In the genomic region with DNA sequence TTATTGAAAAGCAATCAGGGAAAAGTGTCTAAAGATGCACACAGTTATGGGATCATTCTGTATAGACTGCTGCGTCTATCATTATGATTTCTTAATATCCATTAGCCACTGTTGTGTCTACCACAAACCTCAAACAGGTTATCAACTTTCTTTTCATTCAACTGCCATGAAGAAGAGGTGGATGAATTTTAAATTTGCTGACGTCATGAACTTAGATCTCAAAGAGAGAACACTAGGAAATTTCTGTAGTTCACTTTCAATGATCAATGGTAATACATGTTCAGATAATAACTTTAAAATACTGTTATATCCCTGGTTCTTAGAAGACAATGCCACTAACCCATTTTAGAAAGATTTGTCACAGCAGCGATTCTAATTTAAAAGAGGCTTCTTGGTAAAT, we compare ENCODE assay signal across 27 cellular contexts. TPM values are rescaled to one million over a fixed set of nuclear protein-coding genes. Genes with fewer than 3 reads are reported as not detected.
"Had no signal": no experiment of that assay in that cellular context is flagged by ENCODE, and none has a peak within 500 bp of the region (broad histone marks: within the 10 kb centered on the region; RNA-seq: fewer than 3 reads in every experiment).

No MANE protein-coding gene starts in this region.

- H3K36me3 ChIP-seq: esophagus squamous epithelium, gastrocnemius medialis, heart right ventricle, left lung, lower lobe of right lung had no signal

- H3K36me3 Mint-ChIP-seq: mesothelial cell of epicardium; naive B cell; naive thymus-derived CD8-positive, alpha-beta T cell had no signal

- H3K27me3 Mint-ChIP-seq: dendritic cell treated with granulocyte-macrophage colony-stimulating factor and Interleukin-4, amounts not matched to agents 40 ng/mL and 50 ng/mL, for 4 days; effector memory CD8-positive, alpha-beta T cell; naive B cell had no signal

- H3K9me3 ChIP-seq: esophagus squamous epithelium, gastrocnemius medialis, heart right ventricle, left lung, lower lobe of right lung, mucosa of descending colon had no signal

- H3K27ac ChIP-seq: epithelial cell of prostate, esophagus squamous epithelium, gastrocnemius medialis, heart right ventricle, left lung, lower lobe of right lung had no signal

- FAIRE-seq: keratinocyte had no signal

- H3K27me3 ChIP-seq: esophagus squamous epithelium, gastrocnemius medialis, heart right ventricle, left lung had no signal

- H3K9me3 Mint-ChIP-seq: endodermal cell had no signal

- DNase-seq: cortex of kidney; effector CD8-positive, alpha-beta T cell; effector memory CD8-positive, alpha-beta T cell; endodermal cell; erythroblast; esophagus squamous epithelium; foreskin fibroblast; foreskin melanocyte; gastrocnemius medialis; glutamatergic neuron; head of caudate nucleus; heart right ventricle; hippocampal formation; left cardiac atrium; left lung; left ventricle myocardium superior; lower lobe of right lung; mesenchymal stem cell; mucosa of descending colon; naive B cell; naive thymus-derived CD8-positive, alpha-beta T cell had no signal

- H3K4me1 ChIP-seq: gastrocnemius medialis had no signal

- H3K4me3 ChIP-seq: esophagus squamous epithelium, gastrocnemius medialis, heart right ventricle, left lung, lower lobe of right lung, mucosa of descending colon had no signal

- H3K4me1 Mint-ChIP-seq: endodermal cell had no signal

- H3K27ac Mint-ChIP-seq: dendritic cell treated with granulocyte-macrophage colony-stimulating factor and Interleukin-4, amounts not matched to agents 40 ng/mL and 50 ng/mL, for 4 days; effector memory CD8-positive, alpha-beta T cell; endodermal cell; mesothelial cell of epicardium; naive B cell; naive thymus-derived CD8-positive, alpha-beta T cell had no signal

- ATAC-seq: effector memory CD8-positive, alpha-beta T cell; esophagus mucosa; gastrocnemius medialis; heart right ventricle; left cardiac atrium; left lung; left ventricle myocardium superior; lower lobe of right lung; mucosa of descending colon; naive thymus-derived CD8-positive, alpha-beta T cell had no signal

- H3K4me3 Mint-ChIP-seq: dendritic cell treated with granulocyte-macrophage colony-stimulating factor and Interleukin-4, amounts not matched to agents 40 ng/mL and 50 ng/mL, for 4 days; effector memory CD8-positive, alpha-beta T cell; endodermal cell; mesothelial cell of epicardium; naive B cell; naive thymus-derived CD8-positive, alpha-beta T cell had no signal

RNA-seq across cellular contexts. Expression of gene PLA2G4A, which starts 6.7 kb away (rescaled TPM):
- total RNA-seq: myocyte had no signal
- polyA plus RNA-seq: naive thymus-derived CD8-positive, alpha-beta T cell had no signal
